1 cellular context compared by ENCODE assay signal in genomic region chr19:47725759-47726401, GRCh38.
A peak's percentile ranks its signal among the peaks of the same experiment; 100 is the strongest.
TF ChIP-seq lines count a peak whose summit lies in the region.

No MANE protein-coding gene starts in this region.

TF ChIP-seq in HepG2, 621 proteins besides CTCF, POLR2A, EP300 and RAD21 (continued from another document and continues in another):
- TF ChIP-seq ZBTB10 (CRISPR knock-in tag; IDR thresholded peaks at IDR 0.05; ENCODE audit: borderline replicate concordance) (no peak), ZNF510 (CRISPR knock-in tag; IDR thresholded peaks at IDR 0.05; ENCODE audit: low read depth) (no peak), ZNF639 (CRISPR knock-in tag; conservative IDR thresholded peaks at IDR 0.05) (no peak), MYPOP (CRISPR knock-in tag; IDR thresholded peaks at IDR 0.05) (no peak), TIGD3 (CRISPR knock-in tag; IDR thresholded peaks at IDR 0.05; ENCODE audit: borderline replicate concordance) (no peak), CREB3 (CRISPR knock-in tag; IDR thresholded peaks at IDR 0.05) (no peak), ZNF446 (CRISPR knock-in tag; IDR thresholded peaks at IDR 0.05) (no peak), TFAP4 (IDR thresholded peaks at IDR 0.05; ENCODE audit: borderline replicate concordance, low read depth) (no peak), ZBTB7B (CRISPR knock-in tag; IDR thresholded peaks at IDR 0.05) (no peak), ETS1 (CRISPR knock-in tag; IDR thresholded peaks at IDR 0.05) (no peak), ZNF3 (CRISPR knock-in tag; IDR thresholded peaks at IDR 0.05) (no peak), CCDC6 (CRISPR knock-in tag; IDR thresholded peaks at IDR 0.05) (no peak), ZNF563 (CRISPR knock-in tag; IDR thresholded peaks at IDR 0.05) (no peak), POLR2AphosphoS5 (IDR thresholded peaks at IDR 0.05; ENCODE audit: low read depth, low read length) (no peak), RERE (CRISPR knock-in tag; IDR thresholded peaks at IDR 0.05; ENCODE audit: low read depth) (no peak), SNAI1 (CRISPR knock-in tag; IDR thresholded peaks at IDR 0.05; ENCODE audit: borderline replicate concordance) (no peak), ZNF644 (CRISPR knock-in tag; IDR thresholded peaks at IDR 0.05; ENCODE audit: low read depth) (0 out of 2 replicates have a peak, but pooled peaks have one; percentile 30), MYC (CRISPR knock-in tag; IDR thresholded peaks at IDR 0.05; ENCODE audit: borderline replicate concordance) (0 out of 2 replicates have a peak, but pooled peaks have one; percentile 15), RCOR2 (CRISPR knock-in tag; IDR thresholded peaks at IDR 0.05) (no peak), CEBPB (IDR thresholded peaks at IDR 0.05; ENCODE audit: borderline replicate concordance, low read depth, low read length) (peak; percentile 83), ZNF891 (CRISPR knock-in tag; IDR thresholded peaks at IDR 0.05) (no peak), ZFP90 (CRISPR knock-in tag; IDR thresholded peaks at IDR 0.05; ENCODE audit: borderline replicate concordance) (no peak), KMT2A (CRISPR knock-in tag; IDR thresholded peaks at IDR 0.05) (no peak), MLXIP (CRISPR knock-in tag; IDR thresholded peaks at IDR 0.05; ENCODE audit: borderline replicate concordance) (no peak), TERF1 (CRISPR knock-in tag; IDR thresholded peaks at IDR 0.05) (no peak), ZBTB4 (CRISPR knock-in tag; IDR thresholded peaks at IDR 0.05; ENCODE audit: borderline replicate concordance) (no peak)
